Comparison of ENCODE assay signal across 18 cellular contexts in genomic region chr14:92190768-92191167, GRCh38.
"Had no signal": no experiment of that assay in that cellular context is flagged by ENCODE, and none has a peak within 500 bp of the region (broad histone marks: within the 10 kb centered on the region; RNA-seq: fewer than 3 reads in every experiment).

No MANE protein-coding gene starts in this region.

- H3K27ac ChIP-seq: dorsolateral prefrontal cortex, heart right ventricle, ovary, prostate gland, sigmoid colon, skin epidermis, stomach, thoracic aorta had no signal

- H3K36me3 ChIP-seq: heart right ventricle, ovary, prostate gland, sigmoid colon, stomach, thoracic aorta had no signal

- H3K4me3 ChIP-seq: dorsolateral prefrontal cortex, heart right ventricle, ovary, prostate gland, sigmoid colon, skin epidermis, stomach, thoracic aorta had no signal

- H3K4me1 ChIP-seq: heart right ventricle, prostate gland, sigmoid colon, stomach had no signal

- H3K27me3 ChIP-seq: dorsolateral prefrontal cortex, heart right ventricle, ovary, sigmoid colon, stomach had no signal

- ATAC-seq: heart right ventricle had no signal

- H3K9me3 ChIP-seq: heart right ventricle, ovary, prostate gland, sigmoid colon, stomach, thoracic aorta had no signal

- H3K4me1 Mint-ChIP-seq: naive B cell, nephron progenitor cell had no signal

- DNase-seq: cortex of kidney; effector CD8-positive, alpha-beta T cell; heart right ventricle; hypothalamus; kidney glomerular epithelial cell; mesendoderm; naive B cell; nephron progenitor cell; ovary; sigmoid colon; stimulated activated CD4-positive, alpha-beta T cell treated with anti-CD3 and anti-CD28 coated beads, Interleukin-2, amount 100 ng/mL, for 24 hours; stimulated activated naive CD4-positive, alpha-beta T cell; stomach; trophoblast cell had no signal

- H3K27ac Mint-ChIP-seq: naive B cell, nephron progenitor cell had no signal

- H3K4me3 Mint-ChIP-seq: naive B cell, nephron progenitor cell had no signal
